Comparison of ENCODE assay signal across 8 cellular contexts in genomic region chr13:113209880-113210421, GRCh38. TPM values are rescaled to one million over a fixed set of nuclear protein-coding genes. Genes with fewer than 3 reads are reported as not detected.
A peak's percentile ranks its signal among the peaks of the same experiment; 100 is the strongest.
DNase-seq lines count a peak whose midpoint lies in the region; ATAC-seq, FAIRE-seq and TF ChIP-seq lines count a peak whose summit lies in the region.

No MANE protein-coding gene starts in this region.

- TF ChIP-seq CTCF in glutamatergic neuron (IDR thresholded peaks at IDR 0.05; ENCODE audit: partially characterized antibody, unreplicated experiment) (no peak), pancreas (IDR thresholded peaks at IDR 0.05) (no peak), upper lobe of right lung (IDR thresholded peaks at IDR 0.05) (no peak)

- no peaks in the 10 kb centered on the region for H3K36me3 Mint-ChIP-seq in glutamatergic neuron (ENCODE audit: unreplicated experiment)

- H3K27ac Mint-ChIP-seq in glutamatergic neuron (ENCODE audit: unreplicated experiment): no peak overlapping the region

- peaks cover 11% of the 10 kb centered on the region for H3K27me3 Mint-ChIP-seq in glutamatergic neuron (ENCODE audit: unreplicated experiment)

- H3K4me3 Mint-ChIP-seq in glutamatergic neuron (ENCODE audit: unreplicated experiment): peak overlapping the region; percentile 84

- peaks cover 19% of the 10 kb centered on the region for H3K4me1 Mint-ChIP-seq in glutamatergic neuron (ENCODE audit: low read depth, unreplicated experiment)

- H3K9me3 ChIP-seq in pancreas (no peaks in the 10 kb centered on the region), upper lobe of right lung (no peaks in the 10 kb centered on the region)

- H3K4me1 ChIP-seq in pancreas (peaks cover 15 to 32% (median 20%) of the 10 kb centered on the region in 3 donors), upper lobe of right lung (peaks cover 45% of the 10 kb centered on the region)

- DNase-seq in COLO668 (lab: John Stamatoyannopoulos, UW; ENCODE audit: unreplicated experiment): peak; percentile 88
- peak; percentile 52 for DNase-seq in HK-2 (ENCODE audit: unreplicated experiment)
- DNase-seq in SIG-M5 (lab: John Stamatoyannopoulos, UW): peak; percentile 40
- peak; percentile 51 for DNase-seq in activated gamma-delta T cell treated with anti-CD3 and anti-CD28 coated beads, Interleukin-2, amount 50 U/mL, for 16 hours (ENCODE audit: low read depth)
- DNase-seq in glutamatergic neuron: peak; percentile 57
- DNase-seq in pancreas: peak; percentile 57 to 89 (median 72)
- DNase-seq in upper lobe of right lung: peak; percentile 87

- H3K27ac ChIP-seq in pancreas: peak overlapping the region; percentile 78 to 100 (median 96)
- peak overlapping the region; percentile 89 for H3K27ac ChIP-seq in upper lobe of right lung

- intact Hi-C loops in pancreas (cut with DNase I) (no loop called here), upper lobe of right lung (cut with DNase I) (no loop called here)

- H3K9me3 Mint-ChIP-seq in glutamatergic neuron (ENCODE audit: unreplicated experiment): peaks cover 10% of the 10 kb centered on the region

- peaks cover 0 to 5% (median 0%) of the 10 kb centered on the region in 3 donors for H3K36me3 ChIP-seq in pancreas
- peaks cover 24% of the 10 kb centered on the region for H3K36me3 ChIP-seq in upper lobe of right lung

- H3K4me3 ChIP-seq in pancreas (peak overlapping the region; percentile 63 to 95 (median 86)), upper lobe of right lung (peak overlapping the region; percentile 97)

- ATAC-seq in GM19463 (IDR thresholded peaks at IDR 0.05; ENCODE audit: unreplicated experiment) (peak; percentile 34), pancreas (peak; percentile 17 to 52 (median 22)), upper lobe of right lung (peak; percentile 50)

- WGBS in pancreas, 2 donors: 1% methylated on average over 40 to 52 of the region's 52 CpGs

- H3K27me3 ChIP-seq in pancreas (no peaks in the 10 kb centered on the region), upper lobe of right lung (no peaks in the 10 kb centered on the region)

- no peak for FAIRE-seq in pancreas (lab: Jason Lieb, UNC)

RNA-seq across cellular contexts. Expression of gene CUL4A, which starts 0.5 kb away (rescaled TPM):
- total RNA-seq in glutamatergic neuron (ENCODE audit: unreplicated experiment) (43.2 TPM), pancreas (10 to 100 TPM; 28.3 to 33.4 (median 29.7) TPM), upper lobe of right lung (57.0 TPM)
- 10 to 100 TPM; 18.1 to 29.0 TPM for polyA plus RNA-seq in pancreas

RNA-seq across cellular contexts. Expression of gene PCID2, which starts 1.5 kb away (rescaled TPM):
- total RNA-seq in glutamatergic neuron (ENCODE audit: unreplicated experiment) (48.4 TPM), pancreas (10 to 100 TPM; 17.3 to 23.4 (median 19.5) TPM), upper lobe of right lung (41.5 TPM)
- polyA plus RNA-seq in pancreas: 10 to 100 TPM; 21.6 to 33.9 TPM

RNA-seq across cellular contexts. Expression of gene PROZ, which starts 51.5 kb away (rescaled TPM):
- not detected for total RNA-seq in glutamatergic neuron (ENCODE audit: unreplicated experiment)
- total RNA-seq in pancreas: not detected
- polyA plus RNA-seq in pancreas: under 1 TPM in 1 of 2 donors, not detected in 1; 0.05 TPM
- total RNA-seq in upper lobe of right lung: not detected

Comparison
In these comparisons a context has a peak if more than half of its experiments do, and no peak if none do; other contexts are left out.
1. Peak in every context shown above with its lines: DNase-seq, ATAC-seq, H3K4me3 ChIP-seq and H3K27ac ChIP-seq.